16 cellular contexts compared by ENCODE assay signal in the genomic region with DNA sequence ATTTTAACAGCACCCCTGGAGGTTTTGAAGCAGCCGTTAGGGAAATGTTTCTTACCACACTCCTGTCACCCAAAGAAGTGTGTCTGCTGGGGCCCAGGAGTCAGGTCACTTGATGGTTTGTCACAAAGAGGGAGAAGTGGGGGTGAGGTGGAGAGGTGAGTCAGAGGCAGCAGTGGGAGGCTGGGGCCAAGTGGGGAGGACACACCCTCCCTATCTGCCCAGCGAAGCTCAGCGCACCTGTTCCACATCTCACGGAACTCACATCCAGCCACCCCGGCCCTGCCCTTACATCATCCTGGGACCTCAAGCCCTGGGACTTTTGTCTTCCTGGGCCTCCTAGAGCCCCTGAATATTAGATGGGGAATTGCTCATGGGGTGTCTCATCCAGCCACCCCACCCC.
DNase-seq lines count a peak whose midpoint lies in the region; ATAC-seq, FAIRE-seq and TF ChIP-seq lines count a peak whose summit lies in the region.
"Had no signal": no experiment of that assay in that cellular context is flagged by ENCODE, and none has a peak within 500 bp of the region (broad histone marks: within the 10 kb centered on the region; RNA-seq: fewer than 3 reads in every experiment).

No MANE protein-coding gene starts in this region.

- peaks cover 16 to 50% of the 10 kb centered on the region in 2 experiments; a peak in 4 of 5 replicates for H3K27me3 ChIP-seq in K562 (ENCODE audit: control insufficient read depth in 2 of 2, insufficient read depth in 2 of 2, low read length in 2 of 2)
- no peaks in the 10 kb centered on the region for H3K27me3 ChIP-seq in lung (ENCODE audit: control insufficient read depth, insufficient read depth)
- H3K27me3 ChIP-seq in CD4-positive, alpha-beta memory T cell (ENCODE audit: insufficient read depth, low read length) = no peaks in the 10 kb centered on the region
- H3K27me3 ChIP-seq in mammary epithelial cell (ENCODE audit: insufficient read depth, low read length) = peaks cover 3% of the 10 kb centered on the region
- H3K27me3 ChIP-seq: BLaER1 treated with 17β-estradiol and CSF1 and Interleukin-3, amounts not matched to agents 10 nM and 100 nM had no signal

- H3K9ac ChIP-seq in K562 (ENCODE audit: insufficient read depth in 1 of 2, low read depth in 2 of 2, low read length in 2 of 2) (no peak overlapping the region), mammary epithelial cell (ENCODE audit: insufficient read depth, low read length) (no peak overlapping the region)
- H3K9ac ChIP-seq: BLaER1 treated with 17β-estradiol and CSF1 and Interleukin-3, amounts not matched to agents 10 nM and 100 nM had no signal

- H2AFZ ChIP-seq in K562 (ENCODE audit: low read depth, low read length) (no peak overlapping the region), mammary epithelial cell (ENCODE audit: low read depth, low read length) (no peak overlapping the region)

- H3K4me2 ChIP-seq in K562 (ENCODE audit: insufficient read depth, low read length) (no peak overlapping the region), mammary epithelial cell (ENCODE audit: insufficient read depth, low read depth, low read length) (no peak overlapping the region)
- H3K4me2 ChIP-seq: BLaER1 treated with 17β-estradiol and CSF1 and Interleukin-3, amounts not matched to agents 10 nM and 100 nM had no signal

- H4K20me1 ChIP-seq in K562 (replicated peaks; ENCODE audit: control insufficient read depth, insufficient read depth, low read length) = 0 out of 2 replicates have a peak, but pooled peaks cover 8% of the 10 kb centered on the region
- no peaks in the 10 kb centered on the region for H4K20me1 ChIP-seq in mammary epithelial cell (ENCODE audit: insufficient read depth, low read length)
- H4K20me1 ChIP-seq: BLaER1 treated with 17β-estradiol and CSF1 and Interleukin-3, amounts not matched to agents 10 nM and 100 nM had no signal

- H3K36me3 ChIP-seq in K562 (ENCODE audit: control insufficient read depth, insufficient read depth, low read length) (no peaks in the 10 kb centered on the region), lung (ENCODE audit: control insufficient read depth in 2 of 2, insufficient read depth in 2 of 2, low read length in 2 of 2) (no peaks in the 10 kb centered on the region), mammary epithelial cell (ENCODE audit: insufficient read depth, low read length) (no peaks in the 10 kb centered on the region)
- H3K36me3 ChIP-seq in CD4-positive, alpha-beta memory T cell (ENCODE audit: insufficient read depth, low read length) = no peaks in the 10 kb centered on the region
- H3K36me3 ChIP-seq: BLaER1 treated with 17β-estradiol and CSF1 and Interleukin-3, amounts not matched to agents 10 nM and 100 nM; HAP-1 had no signal

- dilution Hi-C loops in mammary epithelial cell (cut with HindIII; ENCODE audit: low sequenced_read_pairs) = no loop called here

- TF ChIP-seq POLR2A in K562 (conservative IDR thresholded peaks at IDR 0.05) = no peak

- no peak overlapping the region for H3K4me3 Mint-ChIP-seq in CD4-positive, alpha-beta memory T cell

- no TSS peak for BruUV-seq in K562 (replicated peaks; lab: Mats Ljungman, UMichigan)
- BruUV-seq in mammary epithelial cell (replicated peaks; lab: Mats Ljungman, UMichigan) = no TSS peak

- no peaks in the 10 kb centered on the region for H3K79me2 ChIP-seq in K562 (ENCODE audit: control insufficient read depth, insufficient read depth, low read length)
- H3K79me2 ChIP-seq in mammary epithelial cell (ENCODE audit: insufficient read depth, low read length) = no peaks in the 10 kb centered on the region

- H3K9me1 ChIP-seq in K562 (ENCODE audit: control insufficient read depth, insufficient read depth, low read length) = no peaks in the 10 kb centered on the region

- H3K27ac ChIP-seq in K562 (ENCODE audit: extremely low read depth, low read depth, low read length) = no peak overlapping the region
- no peak overlapping the region for H3K27ac ChIP-seq in lung (ENCODE audit: low read depth in 1 of 2, low read length in 1 of 2)
- H3K27ac ChIP-seq in CD4-positive, alpha-beta memory T cell (ENCODE audit: low read depth, low read length) = no peak overlapping the region
- H3K27ac ChIP-seq in mammary epithelial cell (ENCODE audit: insufficient read depth, low read depth, low read length) = no peak overlapping the region
- H3K27ac ChIP-seq: BLaER1 treated with 17β-estradiol and CSF1 and Interleukin-3, amounts not matched to agents 10 nM and 100 nM had no signal

- intact Hi-C loops in K562 (cut with micrococcal nuclease) = no loop called here
- intact Hi-C loops in CD4-positive, alpha-beta memory T cell (cut with micrococcal nuclease) = no loop called here
- intact Hi-C loops in mammary epithelial cell (cut with micrococcal nuclease) = no loop called here

- no peak for TF ChIP-seq CTCF in K562 (IDR thresholded peaks at IDR 0.05 in 2 of 3, conservative IDR thresholded peaks at IDR 0.05 in 1 of 3; ENCODE audit: insufficient read depth in 2 of 3, low read depth in 1 of 3, low read length in 3 of 3)
- no peak for TF ChIP-seq CTCF in lung (IDR thresholded peaks at IDR 0.05; ENCODE audit: control extremely low read depth, extremely low read depth)
- no peak for TF ChIP-seq CTCF in mammary epithelial cell (conservative IDR thresholded peaks at IDR 0.05 in 1 of 2, IDR thresholded peaks at IDR 0.05 in 1 of 2; ENCODE audit: extremely low read depth in 1 of 2, insufficient read depth in 1 of 2, low read depth in 1 of 2, low read length in 2 of 2)

- no peak overlapping the region for H3K4me3 ChIP-seq in K562
- H3K4me3 ChIP-seq in lung = no peak overlapping the region
- no peak overlapping the region for H3K4me3 ChIP-seq in CD4-positive, alpha-beta memory T cell (ENCODE audit: low read length in 2 of 2)
- H3K4me3 ChIP-seq in mammary epithelial cell (replicated peaks in 1 of 3; ENCODE audit: insufficient read depth in 1 of 3, low read depth in 2 of 3, low read length in 3 of 3) = no peak overlapping the region
- H3K4me3 ChIP-seq: BLaER1 treated with 17β-estradiol and CSF1 and Interleukin-3, amounts not matched to agents 10 nM and 100 nM; HAP-1 had no signal

- POLR2A ChIA-PET in K562 (lab: Yijun Ruan, JAX) = interaction anchor here (1.5 kb wide), 1 partner anchor 9 kb away, joined by 4 read pairs; no protein-coding TSS in a partner anchor
- POLR2A ChIA-PET in CD4-positive, alpha-beta memory T cell (lab: Charles Lee; ENCODE audit: partially characterized antibody) = no interaction called here

- TF ChIP-seq RAD21 in K562 (CRISPR knock-in tag; conservative IDR thresholded peaks at IDR 0.05 in 1 of 2, IDR thresholded peaks at IDR 0.05 in 1 of 2) = no peak

- ATAC-seq in K562 = peak; percentile 23; the same call in 1 of the 3 replicates
- peak; percentile 58 for ATAC-seq in lung (ENCODE audit: insufficient read depth, low FRiP score)

- H3K36me3 Mint-ChIP-seq in CD4-positive, alpha-beta memory T cell = no peaks in the 10 kb centered on the region

- H3K4me1 ChIP-seq in K562 (replicated peaks in 1 of 2; ENCODE audit: control insufficient read depth in 2 of 2, insufficient read depth in 2 of 2, low read length in 2 of 2) (peaks cover 0 to 4% of the 10 kb centered on the region in 2 experiments; a peak in 1 of 5 replicates), lung (ENCODE audit: control insufficient read depth in 2 of 2, insufficient read depth in 2 of 2, low read length in 2 of 2) (no peaks in the 10 kb centered on the region), mammary epithelial cell (ENCODE audit: insufficient read depth, low read length) (no peaks in the 10 kb centered on the region)
- H3K4me1 ChIP-seq in CD4-positive, alpha-beta memory T cell (ENCODE audit: insufficient read depth, low read length) = no peaks in the 10 kb centered on the region
- H3K4me1 ChIP-seq: HAP-1 had no signal

- no peak for TF ChIP-seq EP300 in K562 (IDR thresholded peaks at IDR 0.05; ENCODE audit: low read length)

- peak; percentile 88 for DNase-seq in DMS53 treated with DMSO at 0.1 percent for 48 hours (lab: John Stamatoyannopoulos, UW; ENCODE audit: unreplicated experiment)
- DNase-seq in K562 (ENCODE audit: extremely low read depth in 1 of 4, low spot score in 3 of 4) = peak; percentile 11 to 45 (median 33)
- no peak for DNase-seq in lung (ENCODE audit: low spot score)
- peak; percentile 25 for DNase-seq in urothelium cell line (ENCODE audit: low spot score)
- no peak for DNase-seq in CD4-positive, alpha-beta memory T cell
- no peak for DNase-seq in mammary epithelial cell
- no peak for DNase-seq in RCC 7860 (ENCODE audit: low spot score)
- DNase-seq: GDM1, MM.1S, NCI-H1092, NCI-H1436 treated with DMSO at 0.1 percent for 48 hours, NCI-H2029, NCI-H2171, SHP77 treated with DMSO at 0.1 percent for 48 hours had no signal

- in situ Hi-C loops in K562 (cut with MboI) = no loop called here
- in situ Hi-C loops in mammary epithelial cell (cut with MboI; ENCODE audit: low sequenced_read_pairs in 2 of 2) = loop anchor here in 1 of 2 donors (25.0 kb wide), 1 partner anchor 177 kb away; no protein-coding TSS in a partner anchor

- no peaks in the 10 kb centered on the region for H3K4me1 Mint-ChIP-seq in CD4-positive, alpha-beta memory T cell

- H3K27ac Mint-ChIP-seq in CD4-positive, alpha-beta memory T cell = no peak overlapping the region

- H3K9me3 Mint-ChIP-seq in CD4-positive, alpha-beta memory T cell = no peaks in the 10 kb centered on the region

- no peaks in the 10 kb centered on the region for H3K9me3 ChIP-seq in K562 (replicated peaks; ENCODE audit: control insufficient read depth, insufficient read depth, low read depth, low read length)
- peaks cover 0 to 4% of the 10 kb centered on the region in 2 donors for H3K9me3 ChIP-seq in lung (ENCODE audit: control insufficient read depth in 2 of 2, insufficient read depth in 1 of 2, low read length in 1 of 2)
- H3K9me3 ChIP-seq in CD4-positive, alpha-beta memory T cell (ENCODE audit: control insufficient read depth in 1 of 2, low read length in 2 of 2) = no peaks in the 10 kb centered on the region
- no peaks in the 10 kb centered on the region for H3K9me3 ChIP-seq in mammary epithelial cell (replicated peaks; ENCODE audit: insufficient read depth, low read length)
- H3K9me3 ChIP-seq: BLaER1 treated with 17β-estradiol and CSF1 and Interleukin-3, amounts not matched to agents 10 nM and 100 nM; HAP-1 had no signal

- 0% methylated on average over 4 of the region's 5 CpGs for WGBS in K562 (ENCODE audit: insufficient coverage, low coverage, missing lambda C conversion rate)
- 76 to 86% methylated on average over 4 to 5 of the region's 5 CpGs for WGBS in lung, 2 donors
- 60% methylated on average over 1 of the region's 5 CpGs for WGBS in mammary epithelial cell (ENCODE audit: low coverage, missing lambda C conversion rate)

- CTCF ChIA-PET in K562 (lab: Yijun Ruan, JAX; ENCODE audit: low intra/inter-chr PET ratio) = no interaction called here
- CTCF ChIA-PET in CD4-positive, alpha-beta memory T cell (lab: Charles Lee; ENCODE audit: partially characterized antibody) = interaction anchor here (0.7 kb wide), 1 partner anchor 836 kb away, joined by 3 read pairs; no protein-coding TSS in a partner anchor
- CTCF ChIA-PET in mammary epithelial cell (lab: Charles Lee; ENCODE audit: low non-redundant PET) = no interaction called here

- peaks cover 5 to 8% of the 10 kb centered on the region in 2 donors for H3K27me3 Mint-ChIP-seq in CD4-positive, alpha-beta memory T cell

- FAIRE-seq in K562 (lab: Jason Lieb, UNC) (no peak), urothelium cell line (lab: Jason Lieb, UNC) (no peak), RCC 7860 (lab: Jason Lieb, UNC) (no peak)

TF ChIP-seq in K562, 482 proteins besides CTCF, POLR2A, EP300 and RAD21 (continues in another document):
- TF ChIP-seq FOSL1 (tag; conservative IDR thresholded peaks at IDR 0.05) = 0 out of 2 replicates have a peak, but pooled peaks have one; percentile 14

Comparison
In these comparisons a context has a peak if more than half of its experiments do, and no peak if none do; other contexts are left out.
1. DNase-seq: peak in DMS53 treated with DMSO at 0.1 percent for 48 hours (single experiment), K562 (4 of 4) and urothelium cell line (single experiment); none in lung (single experiment), CD4-positive, alpha-beta memory T cell (0 of 5), mammary epithelial cell (single experiment) and RCC 7860 (single experiment).